16 cellular contexts compared by ENCODE assay signal in the genomic region with DNA sequence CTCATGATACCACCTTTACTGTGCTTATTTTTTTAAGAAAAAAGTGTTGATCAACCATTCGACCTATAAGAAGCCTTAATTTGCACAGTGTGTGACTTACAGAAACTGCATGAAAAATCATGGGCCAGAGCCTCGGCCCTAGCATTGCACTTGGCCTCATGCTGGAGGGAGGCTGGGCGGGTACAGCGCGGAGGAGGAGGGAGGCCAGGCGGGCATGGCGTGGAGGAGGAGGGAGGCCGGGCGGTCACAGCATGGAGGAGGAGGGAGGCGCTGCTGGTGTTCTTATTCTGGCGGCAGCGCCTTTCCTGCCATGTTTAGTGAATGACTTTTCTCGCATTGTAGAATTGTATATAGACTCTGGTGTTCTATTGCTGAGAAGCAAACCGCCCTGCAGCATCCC. TPM values are rescaled to one million over a fixed set of nuclear protein-coding genes. Genes with fewer than 3 reads are reported as not detected.
DNase-seq lines count a peak whose midpoint lies in the region; ATAC-seq and TF ChIP-seq lines count a peak whose summit lies in the region.
"Had no signal": no experiment of that assay in that cellular context is flagged by ENCODE, and none has a peak within 500 bp of the region (broad histone marks: within the 10 kb centered on the region; RNA-seq: fewer than 3 reads in every experiment).

No MANE protein-coding gene starts in this region.

- no peak for TF ChIP-seq POLR2A in body of pancreas (IDR thresholded peaks at IDR 0.05)

- no peak overlapping the region for H3K4me3 ChIP-seq in Panc1 (ENCODE audit: low read depth in 2 of 2, low read length in 2 of 2)
- no peak overlapping the region for H3K4me3 ChIP-seq in body of pancreas
- H3K4me3 ChIP-seq: GM23338 had no signal

- in situ Hi-C loops in Panc1 (cut with HindIII; ENCODE audit: low pct_unique_long_range_greater_than_20kb, low sequenced_read_pairs): no loop called here

- no peak overlapping the region for H3K4me3 Mint-ChIP-seq in natural killer cell
- no peak overlapping the region for H3K4me3 Mint-ChIP-seq in natural killer cell treated with Interleukin-12 subunit alpha and Interleukin-12 subunit beta and Interleukin-15 and Interleukin-18, amount 100 ng/mL, for 72 hours
- H3K4me3 Mint-ChIP-seq in WTC11: no peak overlapping the region
- H3K4me3 Mint-ChIP-seq: B cell; CD4-positive, alpha-beta T cell; GM23338 had no signal

- peaks cover 48 to 50% of the 10 kb centered on the region in 2 donors for H3K4me1 Mint-ChIP-seq in natural killer cell
- peaks cover 38 to 46% of the 10 kb centered on the region in 2 donors for H3K4me1 Mint-ChIP-seq in natural killer cell treated with Interleukin-12 subunit alpha and Interleukin-12 subunit beta and Interleukin-15 and Interleukin-18, amount 100 ng/mL, for 72 hours (ENCODE audit: low read depth in 2 of 2)
- H3K4me1 Mint-ChIP-seq in WTC11: peaks cover 6% of the 10 kb centered on the region; the same call in 1 of the 2 replicates
- H3K4me1 Mint-ChIP-seq: B cell, IgD-negative memory B cell had no signal

- H3K9me3 Mint-ChIP-seq in natural killer cell (no peaks in the 10 kb centered on the region), WTC11 (no peaks in the 10 kb centered on the region)
- H3K9me3 Mint-ChIP-seq in natural killer cell treated with Interleukin-12 subunit alpha and Interleukin-12 subunit beta and Interleukin-15 and Interleukin-18, amount 100 ng/mL, for 72 hours: no peaks in the 10 kb centered on the region
- H3K9me3 Mint-ChIP-seq: CD4-positive, alpha-beta T cell; GM23338; IgD-negative memory B cell had no signal

- no peaks in the 10 kb centered on the region for H3K36me3 Mint-ChIP-seq in natural killer cell
- peaks cover 29% of the 10 kb centered on the region for H3K36me3 Mint-ChIP-seq in natural killer cell treated with Interleukin-12 subunit alpha and Interleukin-12 subunit beta and Interleukin-15 and Interleukin-18, amount 100 ng/mL, for 72 hours
- peaks cover 33% of the 10 kb centered on the region for H3K36me3 Mint-ChIP-seq in WTC11

- TF ChIP-seq CTCF in natural killer cell (IDR thresholded peaks at IDR 0.05) (no peak), Panc1 (IDR thresholded peaks at IDR 0.05) (no peak), body of pancreas (IDR thresholded peaks at IDR 0.05) (no peak), WTC11 (IDR thresholded peaks at IDR 0.05) (no peak)

- ATAC-seq in natural killer cell: no peak
- ATAC-seq in natural killer cell treated with Interleukin-12 subunit alpha and Interleukin-12 subunit beta and Interleukin-15 and Interleukin-18, amount 100 ng/mL, for 72 hours: no peak
- no peak for ATAC-seq in Panc1
- ATAC-seq in sciatic nerve: no peak
- ATAC-seq in body of pancreas: no peak
- no peak for ATAC-seq in GM18520 (IDR thresholded peaks at IDR 0.05; ENCODE audit: unreplicated experiment)
- ATAC-seq in WTC11: no peak
- ATAC-seq: GM23338 had no signal

- no peaks in the 10 kb centered on the region for H3K9me3 ChIP-seq in Panc1 (ENCODE audit: control insufficient read depth, insufficient read depth, low read depth, low read length)
- no peaks in the 10 kb centered on the region for H3K9me3 ChIP-seq in body of pancreas

- H3K36me3 ChIP-seq in Panc1 (ENCODE audit: control insufficient read depth, insufficient read depth, low read length) (peaks cover 4% of the 10 kb centered on the region; the same call in 1 of the 2 replicates), body of pancreas (replicated peaks in 1 of 2; ENCODE audit: insufficient read depth in 1 of 2, low read depth in 2 of 2) (peaks cover 0 to 16% of the 10 kb centered on the region in 2 donors)

- no peaks in the 10 kb centered on the region for H3K4me1 ChIP-seq in Panc1 (ENCODE audit: control insufficient read depth, insufficient read depth, low read length)
- H3K4me1 ChIP-seq in body of pancreas: no peaks in the 10 kb centered on the region

- H3K27me3 Mint-ChIP-seq in natural killer cell (ENCODE audit: low read depth in 2 of 2): no peaks in the 10 kb centered on the region
- no peaks in the 10 kb centered on the region for H3K27me3 Mint-ChIP-seq in natural killer cell treated with Interleukin-12 subunit alpha and Interleukin-12 subunit beta and Interleukin-15 and Interleukin-18, amount 100 ng/mL, for 72 hours
- no peaks in the 10 kb centered on the region for H3K27me3 Mint-ChIP-seq in WTC11 (ENCODE audit: low read depth)
- H3K27me3 Mint-ChIP-seq: B cell; CD4-positive, alpha-beta T cell; IgD-negative memory B cell had no signal

- TSS peak; percentile 86 for BruUV-seq in Panc1 (replicated peaks; lab: Mats Ljungman, UMichigan)

- WGBS in body of pancreas, 2 donors: 94% methylated on average over 14 of the region's 14 CpGs

- intact Hi-C loops in natural killer cell (cut with micrococcal nuclease) (no loop called here), Panc1 (cut with micrococcal nuclease; ENCODE audit: unreplicated experiment) (loop anchor here (10.0 kb wide), 1 partner anchor 241 kb away; no protein-coding TSS in a partner anchor), sciatic nerve (cut with DNase I) (no loop called here), body of pancreas (cut with DNase I) (no loop called here)

- H3K27me3 ChIP-seq in Panc1 (ENCODE audit: control insufficient read depth, insufficient read depth, low read length): no peaks in the 10 kb centered on the region
- H3K27me3 ChIP-seq in body of pancreas: no peaks in the 10 kb centered on the region

- H3K27ac Mint-ChIP-seq in natural killer cell (peak overlapping the region; percentile 28 to 49), WTC11 (no peak overlapping the region)
- peak overlapping the region in 1 of 2 donors; percentile 68 for H3K27ac Mint-ChIP-seq in natural killer cell treated with Interleukin-12 subunit alpha and Interleukin-12 subunit beta and Interleukin-15 and Interleukin-18, amount 100 ng/mL, for 72 hours
- H3K27ac Mint-ChIP-seq: B cell; CD4-positive, alpha-beta T cell; GM23338; IgD-negative memory B cell had no signal

- CTCF ChIA-PET in Panc1 (lab: Charles Lee) (no interaction called here), WTC11 (lab: Charles Lee) (no interaction called here)

- H3K27ac ChIP-seq in Panc1 (ENCODE audit: low read length) (no peak overlapping the region), body of pancreas (no peak overlapping the region)

- POLR2A ChIA-PET in Panc1 (lab: Charles Lee): no interaction called here
- POLR2A ChIA-PET in WTC11 (lab: Charles Lee): no interaction called here

- DNase-seq in natural killer cell (no peak), Panc1 (ENCODE audit: low read depth, low spot score) (no peak), sciatic nerve (ENCODE audit: low spot score) (peak; percentile 42), body of pancreas (no peak), WTC11 (ENCODE audit: low spot score) (no peak)
- DNase-seq in natural killer cell treated with Interleukin-12 subunit alpha and Interleukin-12 subunit beta and Interleukin-15 and Interleukin-18, amount 100 ng/mL, for 72 hours (ENCODE audit: low spot score): no peak
- DNase-seq: C1 segment of cervical spinal cord; CD4-positive, alpha-beta T cell; DMS153; DMS79 treated with DMSO at 0.1 percent for 48 hours; EL; H7 had no signal

TF ChIP-seq in WTC11, 78 proteins besides CTCF, POLR2A, EP300 and RAD21:
- TF ChIP-seq ZNF317 (CRISPR knock-in tag; IDR thresholded peaks at IDR 0.05; ENCODE audit: borderline replicate concordance, low read depth): no peak
- TF ChIP-seq, protein P1, sequence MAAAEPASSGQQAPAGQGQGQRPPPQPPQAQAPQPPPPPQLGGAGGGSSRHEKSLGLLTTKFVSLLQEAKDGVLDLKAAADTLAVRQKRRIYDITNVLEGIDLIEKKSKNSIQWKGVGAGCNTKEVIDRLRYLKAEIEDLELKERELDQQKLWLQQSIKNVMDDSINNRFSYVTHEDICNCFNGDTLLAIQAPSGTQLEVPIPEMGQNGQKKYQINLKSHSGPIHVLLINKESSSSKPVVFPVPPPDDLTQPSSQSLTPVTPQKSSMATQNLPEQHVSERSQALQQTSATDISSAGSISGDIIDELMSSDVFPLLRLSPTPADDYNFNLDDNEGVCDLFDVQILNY (CRISPR knock-in tag; IDR thresholded peaks at IDR 0.05): no peak

RNA-seq across cellular contexts. Expression of a gene that starts 15.6 kb away (rescaled TPM):
- 1 to 10 TPM; 1.4 to 4.5 (median 3.0) TPM for total RNA-seq in natural killer cell
- 10 to 100 TPM in 1 of 2 donors, 1 to 10 TPM in 1; 5.8 to 11.0 TPM for total RNA-seq in natural killer cell treated with Interleukin-12 subunit alpha and Interleukin-12 subunit beta and Interleukin-15 and Interleukin-18, amount 100 ng/mL, for 72 hours
- total RNA-seq in Panc1 (2021; ENCODE audit: unreplicated experiment): 0.98 TPM
- 0.48 TPM for polyA plus RNA-seq in Panc1 (2012; ENCODE audit: insufficient read length)
- 1.1 TPM for total RNA-seq in sciatic nerve
- under 1 TPM; 0.26 to 0.33 TPM for total RNA-seq in body of pancreas
- 0.41 to 1.2 TPM (median 0.78 TPM) in 3 replicates for total RNA-seq in WTC11 (2021)
